In the genomic region with DNA sequence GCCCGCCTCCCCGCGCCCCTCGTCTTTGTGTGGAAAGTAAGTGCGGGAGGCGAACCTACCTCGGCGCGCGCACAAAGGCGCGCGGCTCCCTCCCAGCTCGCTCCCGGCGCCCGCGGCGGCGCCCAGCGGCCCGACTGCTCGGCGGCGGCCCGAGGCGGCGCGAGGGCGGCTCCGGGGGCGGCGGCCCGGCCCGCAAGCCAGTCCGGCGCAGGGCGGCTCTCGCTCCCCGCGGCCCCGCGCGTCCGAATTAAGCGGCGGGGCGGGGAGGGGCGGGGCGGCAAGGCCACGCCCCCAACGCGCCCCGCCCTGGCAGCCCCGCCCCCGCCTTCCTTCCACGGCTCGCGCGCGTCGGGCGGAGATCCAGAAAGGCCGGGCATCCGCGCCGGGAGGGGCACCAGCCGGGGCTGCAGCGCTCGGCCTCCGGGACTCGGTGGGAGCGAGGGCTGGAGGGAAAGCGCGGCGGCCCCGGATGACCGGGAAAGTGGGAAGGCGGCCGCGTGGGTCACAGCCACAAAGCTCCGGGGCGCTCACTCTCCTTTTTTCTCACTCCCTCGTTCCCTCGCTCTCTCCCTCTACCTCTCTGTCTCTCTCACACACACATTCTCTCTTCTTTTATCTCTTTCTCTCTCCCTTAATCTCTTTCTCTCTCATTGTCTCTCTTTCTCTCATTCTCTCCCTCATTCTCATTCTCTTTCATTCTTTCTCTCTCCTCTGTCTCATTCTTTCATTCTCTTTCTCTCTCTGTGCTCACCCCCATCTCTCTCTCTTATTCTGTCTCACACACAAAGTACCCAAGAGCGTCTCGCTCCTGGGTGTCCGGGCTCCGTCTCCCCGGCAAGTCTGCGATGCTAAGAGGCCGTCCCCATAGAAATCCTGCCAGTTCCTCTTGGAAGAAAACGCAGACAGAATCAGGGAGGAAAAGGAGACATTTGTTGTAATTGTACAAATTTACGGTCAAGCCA, we compare ENCODE assay signal across 8 cellular contexts.
DNase-seq lines count a peak whose midpoint lies in the region; ATAC-seq, FAIRE-seq and TF ChIP-seq lines count a peak whose summit lies in the region.

No MANE protein-coding gene starts in this region.

- no peak for TF ChIP-seq EP300 in GM12878 (IDR thresholded peaks at IDR 0.05; ENCODE audit: borderline replicate concordance in 1 of 2, control insufficient read depth in 1 of 2, low read depth in 2 of 2, low read length in 2 of 2)

- H3K27ac ChIP-seq in GM12878 (ENCODE audit: control insufficient read depth, insufficient read depth) = peak overlapping the region; percentile 84

- no TSS peak for BruUV-seq in GM12878 (replicated peaks; lab: Mats Ljungman, UMichigan)

- H3K4me2 ChIP-seq in GM12878 (ENCODE audit: control insufficient read depth, insufficient read depth) = peak overlapping the region; percentile 98

- H3K27me3 ChIP-seq in GM12878 (replicated peaks in 1 of 2; ENCODE audit: control insufficient read depth in 2 of 2, insufficient read depth in 2 of 2, low read length in 1 of 2) = no peaks in the 10 kb centered on the region

- DNase-seq in ELR (ENCODE audit: low read depth) (peak; percentile 84), LoVo (ENCODE audit: low spot score) (peak; percentile 80), GM12878 (ENCODE audit: low read depth, low spot score) (no peak), hypothalamus (lab: John Stamatoyannopoulos, UW) (peak in 48 of 51 donors; percentile 16 to 93 (median 80)), retina (peak; percentile 84)
- DNase-seq in T-helper 2 cell treated with Interferon-gamma antibody and Interleukin-4, amounts not matched to agents 5 μg/mL and 100 μg/mL, for 36 hours (ENCODE audit: low spot score) = peak; percentile 76

- H3K9me3 Mint-ChIP-seq in T-helper 2 cell treated with Interferon-gamma antibody and Interleukin-4, amounts not matched to agents 5 μg/mL and 100 μg/mL, for 36 hours = no peaks in the 10 kb centered on the region

- peaks cover 43% of the 10 kb centered on the region for H3K79me2 ChIP-seq in GM12878 (ENCODE audit: control insufficient read depth, insufficient read depth, low read length)

- ATAC-seq in GM21717 (IDR thresholded peaks at IDR 0.05; ENCODE audit: unreplicated experiment) = peak; percentile 36
- peak; percentile 52 for ATAC-seq in GM12878
- no peak for ATAC-seq in GM18873 (IDR thresholded peaks at IDR 0.05; ENCODE audit: low FRiP score, unreplicated experiment)

- peak; percentile 85 for TF ChIP-seq POLR2A in GM12878 (IDR thresholded peaks at IDR 0.05; ENCODE audit: low read depth, low read length)

- no peak for FAIRE-seq in GM12878 (lab: Jason Lieb, UNC)

- POLR2A ChIA-PET in GM12878 (lab: Charles Lee) = interaction anchor here (1.0 to 1.7 kb wide), 4 partner anchors 21 to 48 kb away, joined by 3 to 8 read pairs (median 6); no protein-coding TSS in a partner anchor

- H3K9me3 ChIP-seq in GM12878 (replicated peaks; ENCODE audit: control insufficient read depth, insufficient read depth, low read length) = peaks cover 2% of the 10 kb centered on the region; the same call in 2 of the 3 replicates

- H3K4me1 ChIP-seq in GM12878 (ENCODE audit: control insufficient read depth, insufficient read depth, low read length) = peaks cover 44% of the 10 kb centered on the region

- RAD21 ChIA-PET in GM12878 (lab: Charles Lee; ENCODE audit: unreplicated experiment) = interaction anchor here (0.8 to 2.6 kb wide), 9 partner anchors 9 to 233 kb away, joined by 3 to 13 read pairs (median 3); a partner anchor contains a TSS

- peak overlapping the region; percentile 93 for H3K4me3 Mint-ChIP-seq in T-helper 2 cell treated with Interferon-gamma antibody and Interleukin-4, amounts not matched to agents 5 μg/mL and 100 μg/mL, for 36 hours

- in situ Hi-C loops in GM12878 (cut with MboI) = loop anchor here (5.0 kb wide), 2 partner anchors 43 to 138 kb away; no protein-coding TSS in a partner anchor

- peak overlapping the region; percentile 59 for H2AFZ ChIP-seq in GM12878 (ENCODE audit: control insufficient read depth, low read depth, low read length)

- CTCF ChIA-PET in GM12878 (lab: Yijun Ruan, JAX) = interaction anchor here (1.0 kb wide), 1 partner anchor 219 kb away, joined by 4 read pairs; no protein-coding TSS in a partner anchor

- peaks cover 39% of the 10 kb centered on the region for H3K36me3 Mint-ChIP-seq in T-helper 2 cell treated with Interferon-gamma antibody and Interleukin-4, amounts not matched to agents 5 μg/mL and 100 μg/mL, for 36 hours (ENCODE audit: low read depth)

- WGBS in GM12878 (ENCODE audit: insufficient coverage, insufficient replicate concordance, low lambda C conversion rate, missing lambda C conversion rate) = under 1% methylated on average over 66 of the region's 94 CpGs

- intact Hi-C loops in GM12878 (cut with micrococcal nuclease; ENCODE audit: unreplicated experiment) = loop anchor here (1.0 to 5.0 kb wide), 5 partner anchors 42 to 348 kb away; a partner anchor contains a TSS

- SMC1A ChIA-PET in GM12878 (lab: Charles Lee; ENCODE audit: uncharacterized antibody, unreplicated experiment) = interaction anchor here (0.6 to 1.8 kb wide), 7 partner anchors 12 to 220 kb away, joined by 3 to 9 read pairs (median 5); no protein-coding TSS in a partner anchor

- TF ChIP-seq RAD21 in GM12878 (IDR thresholded peaks at IDR 0.05; ENCODE audit: insufficient read depth, low read depth, low read length) = 0 out of 2 replicates have a peak, but pooled peaks have one; percentile 1

- peak overlapping the region; percentile 97 for H3K27ac Mint-ChIP-seq in T-helper 2 cell treated with Interferon-gamma antibody and Interleukin-4, amounts not matched to agents 5 μg/mL and 100 μg/mL, for 36 hours

- no peak for TF ChIP-seq CTCF in GM12878 (IDR thresholded peaks at IDR 0.05 in 2 of 3, conservative IDR thresholded peaks at IDR 0.05 in 1 of 3; ENCODE audit: control insufficient read depth in 2 of 3, extremely low read depth in 1 of 3, insufficient read depth in 1 of 3, low read depth in 3 of 3, low read length in 3 of 3)

- peaks cover 62% of the 10 kb centered on the region for H3K4me1 Mint-ChIP-seq in T-helper 2 cell treated with Interferon-gamma antibody and Interleukin-4, amounts not matched to agents 5 μg/mL and 100 μg/mL, for 36 hours (ENCODE audit: low read depth)

- H3K9ac ChIP-seq in GM12878 (ENCODE audit: control insufficient read depth, insufficient read depth, low read length) = peak overlapping the region; percentile 91

- no peaks in the 10 kb centered on the region for H3K27me3 Mint-ChIP-seq in T-helper 2 cell treated with Interferon-gamma antibody and Interleukin-4, amounts not matched to agents 5 μg/mL and 100 μg/mL, for 36 hours (ENCODE audit: low read depth)

- peak overlapping the region; percentile 77 for H3K4me3 ChIP-seq in GM12878

- no peaks in the 10 kb centered on the region for H4K20me1 ChIP-seq in GM12878 (ENCODE audit: control insufficient read depth, insufficient read depth)

- H3K36me3 ChIP-seq in GM12878 (ENCODE audit: control insufficient read depth in 2 of 2, insufficient read depth in 2 of 2, low read length in 1 of 2) = peaks cover 3 to 7% of the 10 kb centered on the region in 2 experiments; a peak in 3 of 4 replicates

TF ChIP-seq in GM12878, 131 proteins besides CTCF, POLR2A, EP300 and RAD21 (continues in another document):
- peak; percentile 28 to 62; a peak in 3 of 4 replicates for TF ChIP-seq IKZF2 (IDR thresholded peaks at IDR 0.05)
- peak; percentile 12 for TF ChIP-seq SP1 (IDR thresholded peaks at IDR 0.05; ENCODE audit: low read depth, low read length)
- TF ChIP-seq POLR2AphosphoS5 (IDR thresholded peaks at IDR 0.05; ENCODE audit: low read length) = peak; percentile 83
- no peak for TF ChIP-seq ZZZ3 (IDR thresholded peaks at IDR 0.05; ENCODE audit: control insufficient read depth, insufficient read length, low read depth)
- TF ChIP-seq BACH1 (IDR thresholded peaks at IDR 0.05; ENCODE audit: borderline replicate concordance) = peak; percentile 48; the same call in 1 of the 2 replicates
- TF ChIP-seq NFYA (IDR thresholded peaks at IDR 0.05; ENCODE audit: borderline replicate concordance, low read depth, low read length) = no peak
- no peak for TF ChIP-seq TCF7 (IDR thresholded peaks at IDR 0.05; ENCODE audit: borderline replicate concordance)
- peak; percentile 30; the same call in 1 of the 2 replicates for TF ChIP-seq DPF2 (IDR thresholded peaks at IDR 0.05)
- no peak for TF ChIP-seq NR2F1 (conservative IDR thresholded peaks at IDR 0.05)
- peak; percentile 61 for TF ChIP-seq IKZF1 (conservative IDR thresholded peaks at IDR 0.05)
- TF ChIP-seq SIN3A (IDR thresholded peaks at IDR 0.05; ENCODE audit: low read depth, low read length) = no peak
- TF ChIP-seq, protein P1, sequence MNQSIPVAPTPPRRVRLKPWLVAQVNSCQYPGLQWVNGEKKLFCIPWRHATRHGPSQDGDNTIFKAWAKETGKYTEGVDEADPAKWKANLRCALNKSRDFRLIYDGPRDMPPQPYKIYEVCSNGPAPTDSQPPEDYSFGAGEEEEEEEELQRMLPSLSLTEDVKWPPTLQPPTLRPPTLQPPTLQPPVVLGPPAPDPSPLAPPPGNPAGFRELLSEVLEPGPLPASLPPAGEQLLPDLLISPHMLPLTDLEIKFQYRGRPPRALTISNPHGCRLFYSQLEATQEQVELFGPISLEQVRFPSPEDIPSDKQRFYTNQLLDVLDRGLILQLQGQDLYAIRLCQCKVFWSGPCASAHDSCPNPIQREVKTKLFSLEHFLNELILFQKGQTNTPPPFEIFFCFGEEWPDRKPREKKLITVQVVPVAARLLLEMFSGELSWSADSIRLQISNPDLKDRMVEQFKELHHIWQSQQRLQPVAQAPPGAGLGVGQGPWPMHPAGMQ (IDR thresholded peaks at IDR 0.05; ENCODE audit: borderline replicate concordance) = no peak
- TF ChIP-seq, protein P2, sequence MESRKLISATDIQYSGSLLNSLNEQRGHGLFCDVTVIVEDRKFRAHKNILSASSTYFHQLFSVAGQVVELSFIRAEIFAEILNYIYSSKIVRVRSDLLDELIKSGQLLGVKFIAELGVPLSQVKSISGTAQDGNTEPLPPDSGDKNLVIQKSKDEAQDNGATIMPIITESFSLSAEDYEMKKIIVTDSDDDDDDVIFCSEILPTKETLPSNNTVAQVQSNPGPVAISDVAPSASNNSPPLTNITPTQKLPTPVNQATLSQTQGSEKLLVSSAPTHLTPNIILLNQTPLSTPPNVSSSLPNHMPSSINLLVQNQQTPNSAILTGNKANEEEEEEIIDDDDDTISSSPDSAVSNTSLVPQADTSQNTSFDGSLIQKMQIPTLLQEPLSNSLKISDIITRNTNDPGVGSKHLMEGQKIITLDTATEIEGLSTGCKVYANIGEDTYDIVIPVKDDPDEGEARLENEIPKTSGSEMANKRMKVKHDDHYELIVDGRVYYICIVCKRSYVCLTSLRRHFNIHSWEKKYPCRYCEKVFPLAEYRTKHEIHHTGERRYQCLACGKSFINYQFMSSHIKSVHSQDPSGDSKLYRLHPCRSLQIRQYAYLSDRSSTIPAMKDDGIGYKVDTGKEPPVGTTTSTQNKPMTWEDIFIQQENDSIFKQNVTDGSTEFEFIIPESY (IDR thresholded peaks at IDR 0.05) = no peak; the same call in 1 of the 2 replicates
